ENCODE assay signal across 12 cellular contexts in the genomic region with DNA sequence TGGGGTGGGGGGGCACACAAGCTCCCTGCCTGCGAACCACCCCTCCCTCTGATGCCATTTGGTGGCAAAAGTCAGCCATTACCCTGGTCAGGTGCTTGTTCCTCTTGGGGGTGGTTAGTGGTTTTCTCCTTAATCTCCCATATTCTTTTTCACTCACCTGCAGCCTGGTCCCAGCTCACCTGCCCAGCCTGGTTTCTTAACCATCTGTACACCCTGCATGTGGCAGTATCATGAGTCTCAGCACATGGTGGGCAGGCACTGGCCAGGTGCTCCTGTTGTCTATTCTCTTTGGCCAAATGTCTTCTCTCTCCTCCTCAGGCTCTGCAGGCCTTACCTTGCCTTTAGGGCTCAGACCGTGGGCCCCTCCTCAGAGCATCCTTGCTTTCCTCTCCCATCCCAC. TPM values are rescaled to one million over a fixed set of nuclear protein-coding genes. Genes with fewer than 3 reads are reported as not detected.
DNase-seq lines count a peak whose midpoint lies in the region; ATAC-seq and TF ChIP-seq lines count a peak whose summit lies in the region.
"Had no signal": no experiment of that assay in that cellular context is flagged by ENCODE, and none has a peak within 500 bp of the region (broad histone marks: within the 10 kb centered on the region; RNA-seq: fewer than 3 reads in every experiment).

No MANE protein-coding gene starts in this region.

- H3K4me1 ChIP-seq in fibroblast of lung (ENCODE audit: control insufficient read depth, extremely low read depth, insufficient read depth, low read length) = peaks cover 38% of the 10 kb centered on the region
- H3K4me1 ChIP-seq in stomach = peaks cover 72 to 94% (median 83%) of the 10 kb centered on the region in 4 donors

- H3K36me3 ChIP-seq in fibroblast of lung (ENCODE audit: control insufficient read depth, insufficient read depth, low read length) = peaks cover 1% of the 10 kb centered on the region
- H3K36me3 ChIP-seq in stomach = no peaks in the 10 kb centered on the region

- peaks cover 5% of the 10 kb centered on the region for H3K79me2 ChIP-seq in fibroblast of lung (ENCODE audit: control insufficient read depth, insufficient read depth, low read length)

- H3K27me3 ChIP-seq in fibroblast of lung (ENCODE audit: control insufficient read depth, insufficient read depth, low read length) (no peaks in the 10 kb centered on the region), stomach (no peaks in the 10 kb centered on the region)

- CTCF ChIA-PET in activated naive CD4-positive, alpha-beta T cell treated with anti-CD3 and anti-CD28 coated beads, Interleukin-2, amount 10 ng/mL, durations not matched to agents 7 days and 5 days (lab: Charles Lee) = interaction anchor here (0.9 kb wide), 1 partner anchor 210 kb away, joined by 4 read pairs; no protein-coding TSS in a partner anchor
- CTCF ChIA-PET in activated B cell treated with CpG ODN at 0.5 μM for 24 hours (lab: Charles Lee) = interaction anchor here (0.9 kb wide), 1 partner anchor 10 kb away, joined by 3 read pairs; no protein-coding TSS in a partner anchor

- peaks cover 57% of the 10 kb centered on the region for H3K36me3 Mint-ChIP-seq in activated naive CD4-positive, alpha-beta T cell treated with anti-CD3 and anti-CD28 coated beads, Interleukin-2, amount 10 ng/mL, durations not matched to agents 7 days and 5 days
- peaks cover under 1% of the 10 kb centered on the region for H3K36me3 Mint-ChIP-seq in activated B cell treated with CpG ODN at 0.5 μM for 24 hours (ENCODE audit: low read depth)

- no peak for TF ChIP-seq POLR2A in stomach (IDR thresholded peaks at IDR 0.05)

- H3K9ac ChIP-seq in fibroblast of lung (ENCODE audit: insufficient read depth, low read length) = no peak overlapping the region

- intact Hi-C loops in activated B cell treated with CpG ODN at 0.5 μM for 24 hours (cut with micrococcal nuclease) (loop anchor here (5.0 kb wide), 1 partner anchor 345 kb away; no protein-coding TSS in a partner anchor), stomach (cut with DNase I; ENCODE audit: low total_unique reads) (no loop called here)

- TF ChIP-seq CTCF in activated B cell treated with CpG ODN at 0.5 μM for 24 hours (IDR thresholded peaks at IDR 0.05) (no peak), fibroblast of lung (conservative IDR thresholded peaks at IDR 0.05 in 1 of 2, IDR thresholded peaks at IDR 0.05 in 1 of 2; ENCODE audit: low read depth in 1 of 2, low read length in 2 of 2) (no peak), stomach (IDR thresholded peaks at IDR 0.05) (no peak)

- H3K9me3 ChIP-seq in fibroblast of lung (ENCODE audit: control insufficient read depth, insufficient read depth, low read depth, low read length) (no peaks in the 10 kb centered on the region), stomach (no peaks in the 10 kb centered on the region)

- ATAC-seq in activated B cell treated with CpG ODN at 0.5 μM for 24 hours (ENCODE audit: low read depth) (no peak), HG03196 (IDR thresholded peaks at IDR 0.05; ENCODE audit: unreplicated experiment) (no peak), GM21360 (IDR thresholded peaks at IDR 0.05; ENCODE audit: unreplicated experiment) (no peak)
- ATAC-seq: activated CD4-positive, CD25-positive, alpha-beta regulatory T cell treated with anti-CD3 and anti-CD28 coated beads, Interleukin-2, amount 50 U/mL, for 24 hours had no signal

- peaks cover 93% of the 10 kb centered on the region for H3K4me1 Mint-ChIP-seq in activated naive CD4-positive, alpha-beta T cell treated with anti-CD3 and anti-CD28 coated beads, Interleukin-2, amount 10 ng/mL, durations not matched to agents 7 days and 5 days
- peaks cover 84% of the 10 kb centered on the region for H3K4me1 Mint-ChIP-seq in activated B cell treated with CpG ODN at 0.5 μM for 24 hours

- H3K4me3 ChIP-seq in fibroblast of lung (replicated peaks in 1 of 4; ENCODE audit: control extremely low read depth in 1 of 4, insufficient read depth in 1 of 4, low read depth in 3 of 4, low read length in 4 of 4) = no peak overlapping the region
- H3K4me3 ChIP-seq in stomach = no peak overlapping the region

- no peak overlapping the region for H3K4me2 ChIP-seq in fibroblast of lung (ENCODE audit: extremely low read depth, insufficient read depth, low read length)

- POLR2A ChIA-PET in activated B cell treated with CpG ODN at 0.5 μM for 24 hours (lab: Charles Lee) = interaction anchor here (0.7 to 14.0 kb wide), 10 partner anchors 7 to 729 kb away, joined by 3 to 257 read pairs (median 8); partner anchors contain the start of genes NUDCD3, OGDH, PURB and TMED4

- no peak overlapping the region for H2AFZ ChIP-seq in fibroblast of lung (ENCODE audit: low read length)

- DNase-seq in activated naive CD4-positive, alpha-beta T cell treated with anti-CD3 and anti-CD28 coated beads, Interleukin-2, amount 10 ng/mL, durations not matched to agents 7 days and 5 days = no peak
- DNase-seq in activated naive CD4-positive, alpha-beta T cell treated with anti-CD3 and anti-CD28 coated beads, Interleukin-2, amount 50 U/mL, for 16 hours = no peak
- DNase-seq in activated B cell treated with CpG ODN at 0.5 μM for 24 hours = no peak
- DNase-seq in fibroblast of lung (ENCODE audit: low read depth in 2 of 2) = no peak
- no peak for DNase-seq in stomach
- no peak for DNase-seq in DMS153 treated with DMSO at 0.1 percent for 48 hours (lab: John Stamatoyannopoulos, UW; ENCODE audit: unreplicated experiment)
- DNase-seq: amniotic stem cell; nephron progenitor cell; stimulated activated naive CD4-positive, alpha-beta T cell had no signal

- H4K20me1 ChIP-seq in fibroblast of lung (ENCODE audit: control insufficient read depth, extremely low read depth, insufficient read depth, low read length) = no peaks in the 10 kb centered on the region

- no peak overlapping the region for H3K4me3 Mint-ChIP-seq in activated naive CD4-positive, alpha-beta T cell treated with anti-CD3 and anti-CD28 coated beads, Interleukin-2, amount 10 ng/mL, durations not matched to agents 7 days and 5 days
- H3K4me3 Mint-ChIP-seq in activated B cell treated with CpG ODN at 0.5 μM for 24 hours = no peak overlapping the region
- H3K4me3 Mint-ChIP-seq: nephron progenitor cell had no signal

- no peaks in the 10 kb centered on the region for H3K9me3 Mint-ChIP-seq in activated naive CD4-positive, alpha-beta T cell treated with anti-CD3 and anti-CD28 coated beads, Interleukin-2, amount 10 ng/mL, durations not matched to agents 7 days and 5 days
- no peaks in the 10 kb centered on the region for H3K9me3 Mint-ChIP-seq in activated B cell treated with CpG ODN at 0.5 μM for 24 hours
- H3K9me3 Mint-ChIP-seq: nephron progenitor cell had no signal

- TF ChIP-seq EP300 in stomach (IDR thresholded peaks at IDR 0.05) = no peak

- H3K27me3 Mint-ChIP-seq in activated naive CD4-positive, alpha-beta T cell treated with anti-CD3 and anti-CD28 coated beads, Interleukin-2, amount 10 ng/mL, durations not matched to agents 7 days and 5 days = no peaks in the 10 kb centered on the region
- H3K27me3 Mint-ChIP-seq in activated B cell treated with CpG ODN at 0.5 μM for 24 hours = no peaks in the 10 kb centered on the region

- peak overlapping the region; percentile 32 for H3K27ac ChIP-seq in fibroblast of lung (ENCODE audit: insufficient read depth, low read length)
- H3K27ac ChIP-seq in stomach = peak overlapping the region; percentile 3 to 91 (median 87)

- H3K27ac Mint-ChIP-seq in activated naive CD4-positive, alpha-beta T cell treated with anti-CD3 and anti-CD28 coated beads, Interleukin-2, amount 10 ng/mL, durations not matched to agents 7 days and 5 days = peak overlapping the region; percentile 100
- H3K27ac Mint-ChIP-seq in activated B cell treated with CpG ODN at 0.5 μM for 24 hours = peak overlapping the region; percentile 97
- H3K27ac Mint-ChIP-seq: nephron progenitor cell had no signal

- 91 to 100% (median 95%) methylated on average over 2 of the region's 2 CpGs for WGBS in stomach, 5 donors

RNA-seq across cellular contexts. Expression of gene OGDH, which starts 30.5 kb away (rescaled TPM):
- total RNA-seq in activated B cell treated with CpG ODN at 0.5 μM for 24 hours (79.5 and 81.7 TPM in 2 replicates), fibroblast of lung (40.8 and 69.2 TPM in 2 replicates), stomach (10 to 100 TPM; 21.6 to 92.0 (median 56.5) TPM)
- polyA plus RNA-seq in fibroblast of lung (60.8 and 74.9 TPM in 2 replicates), stomach (10 to 100 TPM; 19.8 to 31.8 (median 30.8) TPM)
- 63.2 and 64.3 TPM in 2 replicates for polyA plus RNA-seq in fibroblast of lung (2012)
- 239 and 248 TPM in 2 replicates for polyA minus RNA-seq in fibroblast of lung (ENCODE audit: low replicate concordance)

RNA-seq across cellular contexts. Expression of gene TMED4, which starts 54.9 kb away (rescaled TPM):
- total RNA-seq in activated B cell treated with CpG ODN at 0.5 μM for 24 hours (61.7 and 70.1 TPM in 2 replicates), fibroblast of lung (74.7 and 101 TPM in 2 replicates), stomach (100 to 1,000 TPM in 4 of 5 donors, 10 to 100 TPM in 1; 60.7 to 235 (median 111) TPM)
- polyA plus RNA-seq in fibroblast of lung (74.5 and 81.5 TPM in 2 replicates), stomach (10 to 100 TPM; 13.4 to 36.1 (median 24.5) TPM)
- 48.0 and 53.9 TPM in 2 replicates for polyA plus RNA-seq in fibroblast of lung (2012)
- 38.7 and 80.9 TPM in 2 replicates for polyA minus RNA-seq in fibroblast of lung (ENCODE audit: low replicate concordance)
